1 cellular context compared by ENCODE assay signal in genomic region chr1:944341-945325, GRCh38.
TF ChIP-seq lines count a peak whose summit lies in the region.

No MANE protein-coding gene starts in this region.

TF ChIP-seq in GM23338, 12 proteins besides CTCF, POLR2A, EP300 and RAD21:
- TF ChIP-seq REST (IDR thresholded peaks at IDR 0.05; ENCODE audit: unreplicated experiment) (no peak), EZH2 (IDR thresholded peaks at IDR 0.05; ENCODE audit: low read depth, unreplicated experiment) (no peak), STAT1 (IDR thresholded peaks at IDR 0.05; ENCODE audit: unreplicated experiment) (no peak), ETS1 (IDR thresholded peaks at IDR 0.05) (no peak)
TF ChIP-seq in GM23338: peak in this region for 0.
